Comparison of ENCODE assay signal across 2 cellular contexts in genomic region chr7:41750989-41751388, GRCh38. TPM values are rescaled to one million over a fixed set of nuclear protein-coding genes. Genes with fewer than 3 reads are reported as not detected.
"Had no signal": no experiment of that assay in that cellular context is flagged by ENCODE, and none has a peak within 500 bp of the region (broad histone marks: within the 10 kb centered on the region; RNA-seq: fewer than 3 reads in every experiment).

No MANE protein-coding gene starts in this region.

RNA-seq across cellular contexts. Expression of gene INHBA, which starts 48.1 kb away (rescaled TPM):
- total RNA-seq: activated CD8-positive, alpha-beta T cell treated with anti-CD3 and anti-CD28 coated beads for 36 hours; activated T-helper 17 cell treated with anti-CD3 and anti-CD28 coated beads, Interleukin-2, amount 50 U/mL, for 72 hours had no signal
